In the genomic region with DNA sequence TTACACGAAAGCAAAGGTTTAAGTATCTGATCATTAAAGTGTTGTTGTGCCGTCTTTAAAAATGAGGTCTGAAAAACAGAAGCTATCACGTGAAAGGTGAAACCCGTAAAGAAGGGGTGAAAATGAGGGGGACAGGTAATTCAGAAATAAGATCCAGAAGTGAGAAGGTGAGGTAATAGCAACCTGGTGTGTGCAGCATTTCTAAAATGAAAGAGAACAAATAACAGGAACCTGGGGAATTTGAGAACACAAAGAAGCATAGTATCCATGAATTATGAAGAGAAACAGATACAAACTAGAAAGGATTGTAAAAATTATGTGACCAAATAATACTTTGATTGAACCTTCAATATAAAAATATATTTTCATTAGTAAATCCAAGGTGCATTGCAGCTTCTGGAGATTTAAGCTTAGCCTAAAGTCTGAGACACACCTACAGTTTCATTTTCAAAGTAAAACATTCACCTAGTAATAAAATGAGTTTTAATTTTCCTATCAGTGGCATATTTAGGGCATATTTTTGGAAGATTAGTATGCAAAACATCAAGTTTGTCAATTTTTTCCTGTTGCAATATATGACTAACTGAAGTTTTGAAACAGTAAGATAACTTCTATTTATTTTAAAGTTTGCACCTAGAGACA, we compare ENCODE assay signal across 10 cellular contexts. TPM values are rescaled to one million over a fixed set of nuclear protein-coding genes. Genes with fewer than 3 reads are reported as not detected.
DNase-seq lines count a peak whose midpoint lies in the region; ATAC-seq and TF ChIP-seq lines count a peak whose summit lies in the region.
"Had no signal": no experiment of that assay in that cellular context is flagged by ENCODE, and none has a peak within 500 bp of the region (broad histone marks: within the 10 kb centered on the region; RNA-seq: fewer than 3 reads in every experiment).

No MANE protein-coding gene starts in this region.

- H3K4me1 Mint-ChIP-seq in activated CD4-positive, alpha-beta T cell treated with anti-CD3 and anti-CD28 coated beads, Interleukin-2, amount 10 ng/mL, durations not matched to agents 24 days and 14 days = peaks cover 31% of the 10 kb centered on the region
- H3K4me1 Mint-ChIP-seq in WTC11 = peaks cover 67% of the 10 kb centered on the region

- H3F3A ChIP-seq in smooth muscle cell (ENCODE audit: low read depth) = peaks cover 6% of the 10 kb centered on the region

- TF ChIP-seq CTCF in WTC11 (IDR thresholded peaks at IDR 0.05) = no peak
- TF ChIP-seq CTCF in smooth muscle cell (IDR thresholded peaks at IDR 0.05; ENCODE audit: borderline replicate concordance, insufficient read depth, poor library complexity, severe bottlenecking) = no peak

- peaks cover 78% of the 10 kb centered on the region for H3K27me3 Mint-ChIP-seq in activated CD4-positive, alpha-beta T cell treated with anti-CD3 and anti-CD28 coated beads, Interleukin-2, amount 10 ng/mL, durations not matched to agents 24 days and 14 days
- peaks cover 28% of the 10 kb centered on the region for H3K27me3 Mint-ChIP-seq in WTC11 (ENCODE audit: low read depth)

- DNase-seq in activated CD4-positive, alpha-beta T cell treated with anti-CD3 and anti-CD28 coated beads, Interleukin-2, amount 10 ng/mL, durations not matched to agents 24 days and 14 days = no peak
- DNase-seq in activated CD4-positive, alpha-beta T cell treated with anti-CD3 and anti-CD28 coated beads for 48 hours = no peak
- DNase-seq in WTC11 (ENCODE audit: low spot score) (no peak), smooth muscle cell (lab: John Stamatoyannopoulos, UW; ENCODE audit: unreplicated experiment) (no peak)
- DNase-seq in central memory CD4-positive, alpha-beta T cell = no peak
- no peak for DNase-seq in stimulated activated CD4-positive, alpha-beta T cell treated with anti-CD3 and anti-CD28 coated beads, Interleukin-4, amount 100 ng/mL, for 1 hour

- peak overlapping the region; percentile 83 for H3K9ac ChIP-seq in smooth muscle cell (ENCODE audit: low read depth)

- H3K36me3 Mint-ChIP-seq in activated CD4-positive, alpha-beta T cell treated with anti-CD3 and anti-CD28 coated beads, Interleukin-2, amount 10 ng/mL, durations not matched to agents 24 days and 14 days (ENCODE audit: low read depth) = peaks cover 6% of the 10 kb centered on the region
- H3K36me3 Mint-ChIP-seq in WTC11 = peaks cover 15% of the 10 kb centered on the region

- H3K27ac ChIP-seq in smooth muscle cell (ENCODE audit: low read depth) = peak overlapping the region; percentile 18

- H3K4me2 ChIP-seq in smooth muscle cell = peak overlapping the region; percentile 88

- peaks cover 27% of the 10 kb centered on the region for H3K4me1 ChIP-seq in smooth muscle cell (ENCODE audit: low read depth)

- CTCF ChIA-PET in WTC11 (lab: Charles Lee) = interaction anchor here (0.7 to 1.4 kb wide), 2 partner anchors 281 to 439 kb away, joined by 3 read pairs; no protein-coding TSS in a partner anchor

- H3K9me3 ChIP-seq in smooth muscle cell (replicated peaks; ENCODE audit: low read depth) = no peaks in the 10 kb centered on the region

- peak overlapping the region; percentile 98 for H2AFZ ChIP-seq in smooth muscle cell (ENCODE audit: low read depth)

- no peaks in the 10 kb centered on the region for H4K20me1 ChIP-seq in smooth muscle cell (ENCODE audit: low read depth)

- POLR2A ChIA-PET in WTC11 (lab: Charles Lee) = no interaction called here

- H3K9me3 Mint-ChIP-seq in activated CD4-positive, alpha-beta T cell treated with anti-CD3 and anti-CD28 coated beads, Interleukin-2, amount 10 ng/mL, durations not matched to agents 24 days and 14 days = no peaks in the 10 kb centered on the region
- H3K9me3 Mint-ChIP-seq in WTC11 = no peaks in the 10 kb centered on the region

- peak overlapping the region; percentile 85 for H3K4me3 Mint-ChIP-seq in activated CD4-positive, alpha-beta T cell treated with anti-CD3 and anti-CD28 coated beads, Interleukin-2, amount 10 ng/mL, durations not matched to agents 24 days and 14 days
- peak overlapping the region; percentile 95 for H3K4me3 Mint-ChIP-seq in WTC11

- H3K4me3 ChIP-seq in iPS-11a (ENCODE audit: low read depth, low read length) (peak overlapping the region; percentile 67), smooth muscle cell (peak overlapping the region; percentile 87)

- intact Hi-C loops in activated CD4-positive, alpha-beta T cell treated with anti-CD3 and anti-CD28 coated beads, Interleukin-2, amount 10 ng/mL, durations not matched to agents 24 days and 14 days (cut with micrococcal nuclease) = no loop called here

- no peak overlapping the region for H3K27ac Mint-ChIP-seq in activated CD4-positive, alpha-beta T cell treated with anti-CD3 and anti-CD28 coated beads, Interleukin-2, amount 10 ng/mL, durations not matched to agents 24 days and 14 days
- H3K27ac Mint-ChIP-seq in WTC11 = peak overlapping the region; percentile 81

- H3K27me3 ChIP-seq in smooth muscle cell (ENCODE audit: low read depth) = no peaks in the 10 kb centered on the region

- H3K36me3 ChIP-seq in smooth muscle cell (ENCODE audit: low read depth) = no peaks in the 10 kb centered on the region

- WGBS in smooth muscle cell (ENCODE audit: low lambda C conversion rate) = 12% methylated on average over 4 of the region's 4 CpGs

- peaks cover 35% of the 10 kb centered on the region for H3K79me2 ChIP-seq in smooth muscle cell (ENCODE audit: low read depth)

- ATAC-seq in WTC11 (no peak), GM19351 (IDR thresholded peaks at IDR 0.05; ENCODE audit: unreplicated experiment) (no peak)

TF ChIP-seq in WTC11, 78 proteins besides CTCF, POLR2A, EP300 and RAD21:
- TF ChIP-seq ZNF317 (CRISPR knock-in tag; IDR thresholded peaks at IDR 0.05; ENCODE audit: borderline replicate concordance, low read depth) = no peak
- no peak for TF ChIP-seq NR2C2 (CRISPR knock-in tag; IDR thresholded peaks at IDR 0.05)
- TF ChIP-seq IRF2 (CRISPR knock-in tag; IDR thresholded peaks at IDR 0.05; ENCODE audit: borderline replicate concordance, low read depth) = no peak
- TF ChIP-seq, protein P1, sequence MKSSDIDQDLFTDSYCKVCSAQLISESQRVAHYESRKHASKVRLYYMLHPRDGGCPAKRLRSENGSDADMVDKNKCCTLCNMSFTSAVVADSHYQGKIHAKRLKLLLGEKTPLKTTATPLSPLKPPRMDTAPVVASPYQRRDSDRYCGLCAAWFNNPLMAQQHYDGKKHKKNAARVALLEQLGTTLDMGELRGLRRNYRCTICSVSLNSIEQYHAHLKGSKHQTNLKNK (CRISPR knock-in tag; IDR thresholded peaks at IDR 0.05) = no peak
- TF ChIP-seq TCF7 (CRISPR knock-in tag; IDR thresholded peaks at IDR 0.05; ENCODE audit: low read depth) = no peak
- no peak for TF ChIP-seq EMX1 (CRISPR knock-in tag; IDR thresholded peaks at IDR 0.05)
- TF ChIP-seq, protein P2, sequence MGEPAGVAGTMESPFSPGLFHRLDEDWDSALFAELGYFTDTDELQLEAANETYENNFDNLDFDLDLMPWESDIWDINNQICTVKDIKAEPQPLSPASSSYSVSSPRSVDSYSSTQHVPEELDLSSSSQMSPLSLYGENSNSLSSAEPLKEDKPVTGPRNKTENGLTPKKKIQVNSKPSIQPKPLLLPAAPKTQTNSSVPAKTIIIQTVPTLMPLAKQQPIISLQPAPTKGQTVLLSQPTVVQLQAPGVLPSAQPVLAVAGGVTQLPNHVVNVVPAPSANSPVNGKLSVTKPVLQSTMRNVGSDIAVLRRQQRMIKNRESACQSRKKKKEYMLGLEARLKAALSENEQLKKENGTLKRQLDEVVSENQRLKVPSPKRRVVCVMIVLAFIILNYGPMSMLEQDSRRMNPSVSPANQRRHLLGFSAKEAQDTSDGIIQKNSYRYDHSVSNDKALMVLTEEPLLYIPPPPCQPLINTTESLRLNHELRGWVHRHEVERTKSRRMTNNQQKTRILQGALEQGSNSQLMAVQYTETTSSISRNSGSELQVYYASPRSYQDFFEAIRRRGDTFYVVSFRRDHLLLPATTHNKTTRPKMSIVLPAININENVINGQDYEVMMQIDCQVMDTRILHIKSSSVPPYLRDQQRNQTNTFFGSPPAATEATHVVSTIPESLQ (CRISPR knock-in tag; IDR thresholded peaks at IDR 0.05) = no peak
- no peak for TF ChIP-seq TP53 (CRISPR knock-in tag; IDR thresholded peaks at IDR 0.05)
- no peak for TF ChIP-seq SP1 (CRISPR knock-in tag; conservative IDR thresholded peaks at IDR 0.05)
TF ChIP-seq in WTC11: peak in this region for 0.

RNA-seq across cellular contexts. Expression of a gene that starts 1.4 kb away (rescaled TPM):
- total RNA-seq in activated CD4-positive, alpha-beta T cell treated with anti-CD3 and anti-CD28 coated beads, Interleukin-2, amount 10 ng/mL, durations not matched to agents 24 days and 14 days = not detected in 2 replicates
- total RNA-seq in WTC11 (2021) (10.6 to 12.3 TPM (median 11.5 TPM) in 3 replicates), smooth muscle cell (17.2 and 21.2 TPM in 2 replicates)
- polyA plus RNA-seq in smooth muscle cell = 23.6 and 35.2 TPM in 2 replicates
- total RNA-seq: bronchial epithelial cell had no signal
- polyA plus RNA-seq: keratinocyte had no signal

RNA-seq across cellular contexts. Expression of a gene that starts 39.9 kb away (rescaled TPM):
- 52.5 and 53.7 TPM in 2 replicates for total RNA-seq in activated CD4-positive, alpha-beta T cell treated with anti-CD3 and anti-CD28 coated beads, Interleukin-2, amount 10 ng/mL, durations not matched to agents 24 days and 14 days
- total RNA-seq in WTC11 (2021) (9.0 to 14.4 TPM (median 9.9 TPM) in 3 replicates), smooth muscle cell (44.0 and 57.8 TPM in 2 replicates)
- 35.7 and 38.1 TPM in 2 replicates for polyA plus RNA-seq in smooth muscle cell

Comparison
In these comparisons a context has a peak if more than half of its experiments do, and no peak if none do; other contexts are left out.
1. RNA of a gene that starts 1.4 kb away (total RNA-seq): 17.2 to 21.2 TPM in smooth muscle cell and 10.6 to 12.3 TPM in WTC11; not detected in activated CD4-positive, alpha-beta T cell treated with anti-CD3 and anti-CD28 coated beads, Interleukin-2, amount 10 ng/mL, durations not matched to agents 24 days and 14 days; every median in the first group is over 10 times any median in the second.